8 cellular contexts compared by ENCODE assay signal in genomic region chr11:27718346-27718852, GRCh38. TPM values are rescaled to one million over a fixed set of nuclear protein-coding genes. Genes with fewer than 3 reads are reported as not detected.
A peak's percentile ranks its signal among the peaks of the same experiment; 100 is the strongest.
DNase-seq lines count a peak whose midpoint lies in the region; ATAC-seq and TF ChIP-seq lines count a peak whose summit lies in the region.
"Had no signal": no experiment of that assay in that cellular context is flagged by ENCODE, and none has a peak within 500 bp of the region (broad histone marks: within the 10 kb centered on the region; RNA-seq: fewer than 3 reads in every experiment).

No MANE protein-coding gene starts in this region.

- peaks cover 89% of the 10 kb centered on the region for H3K27me3 Mint-ChIP-seq in neural crest cell (ENCODE audit: low read depth)
- peaks cover 49% of the 10 kb centered on the region for H3K27me3 Mint-ChIP-seq in activated CD4-positive, alpha-beta memory T cell treated with anti-CD3 and anti-CD28 coated beads for 36 hours

- H3K4me1 Mint-ChIP-seq in neural crest cell = peaks cover 31% of the 10 kb centered on the region
- H3K4me1 Mint-ChIP-seq in activated CD4-positive, alpha-beta memory T cell treated with anti-CD3 and anti-CD28 coated beads for 36 hours (ENCODE audit: low read depth) = peaks cover 13% of the 10 kb centered on the region

- H3K4me3 ChIP-seq in NT2/D1 (ENCODE audit: insufficient read length, low read depth) (peak overlapping the region; percentile 51), epithelial cell of esophagus (ENCODE audit: low read length) (peak overlapping the region; percentile 52)

- H3K36me3 Mint-ChIP-seq in neural crest cell (ENCODE audit: low read depth) = no peaks in the 10 kb centered on the region
- H3K36me3 Mint-ChIP-seq in activated CD4-positive, alpha-beta memory T cell treated with anti-CD3 and anti-CD28 coated beads for 36 hours = peaks cover 5% of the 10 kb centered on the region

- no peak for TF ChIP-seq CTCF in epithelial cell of esophagus (IDR thresholded peaks at IDR 0.05; ENCODE audit: insufficient read depth, low read depth, low read length, missing control alignments)
- no peak for TF ChIP-seq CTCF in neural crest cell (conservative IDR thresholded peaks at IDR 0.05)

- H3K9me3 Mint-ChIP-seq in neural crest cell = no peaks in the 10 kb centered on the region
- H3K9me3 Mint-ChIP-seq in activated CD4-positive, alpha-beta memory T cell treated with anti-CD3 and anti-CD28 coated beads for 36 hours = no peaks in the 10 kb centered on the region

- H3K4me3 Mint-ChIP-seq in neural crest cell = peak overlapping the region; percentile 92
- H3K4me3 Mint-ChIP-seq in activated CD4-positive, alpha-beta memory T cell treated with anti-CD3 and anti-CD28 coated beads for 36 hours = no peak overlapping the region

- peak overlapping the region; percentile 98 for H3K27ac Mint-ChIP-seq in neural crest cell (ENCODE audit: unreplicated experiment)
- no peak overlapping the region for H3K27ac Mint-ChIP-seq in activated CD4-positive, alpha-beta memory T cell treated with anti-CD3 and anti-CD28 coated beads for 36 hours

- DNase-seq in HK-2 (ENCODE audit: unreplicated experiment) = peak; percentile 83
- DNase-seq in NT2/D1 (ENCODE audit: low read depth, low spot score) = peak; percentile 69
- peak; percentile 61 for DNase-seq in epithelial cell of esophagus (ENCODE audit: low read depth)
- DNase-seq in neural crest cell (ENCODE audit: low read depth, low spot score) = peak; percentile 42
- no peak for DNase-seq in SKM-1 (lab: John Stamatoyannopoulos, UW; ENCODE audit: unreplicated experiment)
- DNase-seq in activated CD4-positive, alpha-beta memory T cell treated with anti-CD3 and anti-CD28 coated beads for 36 hours = no peak

- H3K9me3 ChIP-seq in NT2/D1 (ENCODE audit: insufficient read depth, low read length) = no peaks in the 10 kb centered on the region

- ATAC-seq in HG03457 (IDR thresholded peaks at IDR 0.05; ENCODE audit: unreplicated experiment) = no peak

- intact Hi-C loops in activated CD4-positive, alpha-beta memory T cell treated with anti-CD3 and anti-CD28 coated beads for 36 hours (cut with micrococcal nuclease) = no loop called here

- H3K4me1 ChIP-seq in NT2/D1 (ENCODE audit: insufficient read depth, insufficient read length) = no peaks in the 10 kb centered on the region

- POLR2A ChIA-PET in activated CD4-positive, alpha-beta memory T cell treated with anti-CD3 and anti-CD28 coated beads for 36 hours (lab: Charles Lee) = no interaction called here

- CTCF ChIA-PET in activated CD4-positive, alpha-beta memory T cell treated with anti-CD3 and anti-CD28 coated beads for 36 hours (lab: Charles Lee) = no interaction called here

- H3K9ac ChIP-seq in NT2/D1 (ENCODE audit: insufficient read length, low read depth) = peak overlapping the region; percentile 77

- H3K36me3 ChIP-seq in NT2/D1 (ENCODE audit: insufficient read depth, insufficient read length, low read length) = no peaks in the 10 kb centered on the region

- H3K27me3 ChIP-seq in NT2/D1 (ENCODE audit: insufficient read depth, insufficient read length) = peaks cover 41% of the 10 kb centered on the region

RNA-seq across cellular contexts. Expression of gene BDNF, which starts 18.1 kb away (rescaled TPM):
- 0.07 and 0.20 TPM in 2 replicates for total RNA-seq in neural crest cell
- not detected for total RNA-seq in activated CD4-positive, alpha-beta memory T cell treated with anti-CD3 and anti-CD28 coated beads for 36 hours
- total RNA-seq: T-helper 1 cell treated with Interleukin-12 subunit alpha and Interleukin-12 subunit beta and Interleukin-4 antibody, amounts not matched to agents 30 ng/mL and 1 ng/mL, for 36 hours had no signal

Comparison
In these comparisons a context has a peak if more than half of its experiments do, and no peak if none do; other contexts are left out.
1. DNase-seq: peak in HK-2 (single experiment), NT2/D1 (single experiment), epithelial cell of esophagus (single experiment) and neural crest cell (single experiment); none in SKM-1 (single experiment) and activated CD4-positive, alpha-beta memory T cell treated with anti-CD3 and anti-CD28 coated beads for 36 hours (single experiment).